Comparison of ENCODE assay signal across 17 cellular contexts in the genomic region with DNA sequence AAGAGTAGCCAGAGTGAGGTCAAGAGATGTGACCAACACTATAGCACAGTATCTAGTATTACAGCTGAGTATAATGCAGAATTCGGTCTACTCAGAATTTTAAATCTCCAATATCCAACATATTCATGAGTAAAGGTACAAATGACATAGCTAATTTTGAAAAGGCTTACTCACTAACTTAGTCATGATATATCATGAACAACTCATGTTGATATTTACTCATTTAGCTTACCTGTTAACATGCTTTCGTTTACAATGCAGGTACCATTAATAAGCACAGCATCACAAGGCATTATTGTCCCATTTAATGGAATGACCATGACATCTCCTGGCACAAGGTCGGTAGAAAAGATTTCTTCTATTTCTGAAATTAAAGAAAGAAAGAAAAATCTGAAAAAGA. TPM values are rescaled to one million over a fixed set of nuclear protein-coding genes. Genes with fewer than 3 reads are reported as not detected.
DNase-seq lines count a peak whose midpoint lies in the region; ATAC-seq, FAIRE-seq and TF ChIP-seq lines count a peak whose summit lies in the region.
"Had no signal": no experiment of that assay in that cellular context is flagged by ENCODE, and none has a peak within 500 bp of the region (broad histone marks: within the 10 kb centered on the region; RNA-seq: fewer than 3 reads in every experiment).

No MANE protein-coding gene starts in this region.

- TF ChIP-seq POLR2A in H54 (IDR thresholded peaks at IDR 0.05; ENCODE audit: low read depth, low read length) (no peak), GM12878 (IDR thresholded peaks at IDR 0.05; ENCODE audit: low read depth, low read length) (no peak)

- H3K4me2 ChIP-seq in GM12878 (ENCODE audit: control insufficient read depth, insufficient read depth), result no peak overlapping the region

- 91% methylated on average over 3 of the region's 3 CpGs for WGBS in GM12878 (ENCODE audit: insufficient coverage, insufficient replicate concordance, low lambda C conversion rate, missing lambda C conversion rate)

- in situ Hi-C loops in GM12878 (cut with MboI), result no loop called here

- no peaks in the 10 kb centered on the region for H4K20me1 ChIP-seq in GM12878 (ENCODE audit: control insufficient read depth, insufficient read depth)

- H3K9me3 ChIP-seq in GM12878 (replicated peaks; ENCODE audit: control insufficient read depth, insufficient read depth, low read length), result no peaks in the 10 kb centered on the region
- no peaks in the 10 kb centered on the region for H3K9me3 ChIP-seq in A673 (ENCODE audit: low read depth, low read length, poor library complexity, severe bottlenecking)
- H3K9me3 ChIP-seq: BE2C had no signal

- BruUV-seq in GM12878 (replicated peaks; lab: Mats Ljungman, UMichigan) (no TSS peak), A673 (replicated peaks; lab: Mats Ljungman, UMichigan) (no TSS peak)

- no peaks in the 10 kb centered on the region for H3K79me2 ChIP-seq in GM12878 (ENCODE audit: control insufficient read depth, insufficient read depth, low read length)

- no peak for ATAC-seq in GM12878
- peak; percentile 25 for ATAC-seq in foreskin keratinocyte

- peaks cover 8 to 36% of the 10 kb centered on the region in 2 experiments for H3K36me3 ChIP-seq in GM12878 (ENCODE audit: control insufficient read depth in 2 of 2, insufficient read depth in 2 of 2, low read length in 1 of 2)
- peaks cover 73% of the 10 kb centered on the region for H3K36me3 ChIP-seq in A673 (ENCODE audit: insufficient read depth, low read length, poor library complexity, severe bottlenecking)

- TF ChIP-seq EP300 in GM12878 (IDR thresholded peaks at IDR 0.05; ENCODE audit: borderline replicate concordance in 1 of 2, control insufficient read depth in 1 of 2, low read depth in 2 of 2, low read length in 2 of 2), result no peak

- TF ChIP-seq CTCF in GM12878 (IDR thresholded peaks at IDR 0.05 in 2 of 3, conservative IDR thresholded peaks at IDR 0.05 in 1 of 3; ENCODE audit: control insufficient read depth in 2 of 3, extremely low read depth in 1 of 3, insufficient read depth in 1 of 3, low read depth in 3 of 3, low read length in 3 of 3) (no peak), foreskin keratinocyte (conservative IDR thresholded peaks at IDR 0.05) (no peak), A673 (conservative IDR thresholded peaks at IDR 0.05; ENCODE audit: low read depth, low read length) (no peak)

- CTCF ChIA-PET in GM12878 (lab: Yijun Ruan, JAX), result interaction anchor here (0.5 to 1.2 kb wide), 4 partner anchors 19 to 145 kb away, joined by 3 read pairs; no protein-coding TSS in a partner anchor
- CTCF ChIA-PET in A673 (lab: Charles Lee), result no interaction called here

- H3K4me1 ChIP-seq in GM12878 (ENCODE audit: control insufficient read depth, insufficient read depth, low read length) (peaks cover 6% of the 10 kb centered on the region), foreskin keratinocyte (peaks cover 4% of the 10 kb centered on the region), A673 (ENCODE audit: insufficient read depth, low read length, poor library complexity, severe bottlenecking) (no peaks in the 10 kb centered on the region)
- H3K4me1 ChIP-seq: BE2C had no signal

- no peak overlapping the region for H3K4me3 ChIP-seq in GM12878
- no peak overlapping the region for H3K4me3 ChIP-seq in A673 (ENCODE audit: low read depth, low read length, poor library complexity, severe bottlenecking)

- SMC1A ChIA-PET in GM12878 (lab: Charles Lee; ENCODE audit: uncharacterized antibody, unreplicated experiment), result interaction anchor here (1.3 to 2.2 kb wide), 2 partner anchors 8 to 18 kb away, joined by 4 to 5 read pairs; no protein-coding TSS in a partner anchor

- no peak overlapping the region for H3K27ac ChIP-seq in GM12878 (ENCODE audit: control insufficient read depth, insufficient read depth)
- H3K27ac ChIP-seq in foreskin keratinocyte, result no peak overlapping the region
- no peak overlapping the region for H3K27ac ChIP-seq in A673 (ENCODE audit: low read depth, low read length, poor library complexity, severe bottlenecking)

- peak; percentile 23 for DNase-seq in ELR (ENCODE audit: low read depth)
- DNase-seq in H54 (ENCODE audit: insufficient read length, low spot score), result no peak
- no peak for DNase-seq in GM12878 (ENCODE audit: low read depth, low spot score)
- DNase-seq in foreskin keratinocyte, result no peak
- no peak for DNase-seq in A673 (ENCODE audit: low spot score)
- DNase-seq in NCI-H748 (lab: John Stamatoyannopoulos, UW; ENCODE audit: unreplicated experiment), result no peak
- no peak for DNase-seq in NCI-H2227 (lab: John Stamatoyannopoulos, UW; ENCODE audit: unreplicated experiment)
- DNase-seq: ACHN; BE2C; CD4-positive, CD25-positive, alpha-beta regulatory T cell; CD8-positive, alpha-beta memory T cell; DMS 273 treated with DMSO at 0.1 percent for 48 hours; GF-D8; GOT3; H9 had no signal

- TF ChIP-seq RAD21 in GM12878 (IDR thresholded peaks at IDR 0.05; ENCODE audit: insufficient read depth, low read depth, low read length), result no peak

- H3K27me3 ChIP-seq in GM12878 (replicated peaks in 1 of 2; ENCODE audit: control insufficient read depth in 2 of 2, insufficient read depth in 2 of 2, low read length in 1 of 2), result no peaks in the 10 kb centered on the region
- no peaks in the 10 kb centered on the region for H3K27me3 ChIP-seq in foreskin keratinocyte
- H3K27me3 ChIP-seq in A673 (replicated peaks; ENCODE audit: insufficient read depth, low read depth, low read length, poor library complexity), result no peaks in the 10 kb centered on the region
- H3K27me3 ChIP-seq: BE2C had no signal

- POLR2A ChIA-PET in GM12878 (lab: Charles Lee) (no interaction called here), A673 (lab: Charles Lee; ENCODE audit: low non-redundant PET) (no interaction called here)

- no peak overlapping the region for H3K9ac ChIP-seq in GM12878 (ENCODE audit: control insufficient read depth, insufficient read depth, low read length)

- RAD21 ChIA-PET in GM12878 (lab: Charles Lee; ENCODE audit: unreplicated experiment), result no interaction called here

- H2AFZ ChIP-seq in GM12878 (ENCODE audit: control insufficient read depth, low read depth, low read length), result no peak overlapping the region

- FAIRE-seq in H54 (lab: Jason Lieb, UNC) (peak; percentile 87), GM12878 (lab: Jason Lieb, UNC) (peak; percentile 27)

- intact Hi-C loops in GM12878 (cut with micrococcal nuclease; ENCODE audit: unreplicated experiment), result no loop called here
- intact Hi-C loops in A673 (cut with micrococcal nuclease; ENCODE audit: unreplicated experiment), result no loop called here

TF ChIP-seq in GM12878, 131 proteins besides CTCF, POLR2A, EP300 and RAD21 (continues in another document):
- peak; percentile 17 for TF ChIP-seq BCL3 (IDR thresholded peaks at IDR 0.05; ENCODE audit: borderline replicate concordance, insufficient read depth, low read depth, low read length, poor library complexity, severe bottlenecking)
- TF ChIP-seq RFX5 (IDR thresholded peaks at IDR 0.05; ENCODE audit: low read depth, low read length), result no peak

RNA-seq across cellular contexts. Expression of gene ATP13A3, which starts 36.9 kb away (rescaled TPM):
- total RNA-seq in GM12878 (2013; cell fraction: nucleolus; rRNA removed), result 462 and 491 TPM in 2 replicates
- total RNA-seq in GM12878 (2014; rRNA removed), result 91.0 and 126 TPM in 2 replicates
- total RNA-seq in GM12878 (2014; rRNA removed; fragmentation: Illumina TruSeq; extraction: Trizol), result 89.9 and 90.2 TPM in 2 replicates
- total RNA-seq in GM12878 (2021), result 88.4 and 108 TPM in 2 replicates
- 15.6 TPM for polyA plus RNA-seq in GM12878 (2011; ENCODE audit: low read depth)
- 106 and 188 TPM in 2 replicates for polyA plus RNA-seq in GM12878 (2011; rRNA removed)
- polyA plus RNA-seq in GM12878 (2011; cell fraction: cytosol; rRNA removed), result 36.1 and 36.9 TPM in 2 replicates
- polyA plus RNA-seq in GM12878 (2011; cell fraction: nucleus; rRNA removed), result 63.7 and 68.3 TPM in 2 replicates
- 23.8 and 32.6 TPM in 2 replicates for polyA plus RNA-seq in GM12878 (2012)
- polyA plus RNA-seq in GM12878 (2014; fragmentation: Illumina TruSeq; extraction: Trizol), result 75.6 and 83.3 TPM in 2 replicates
- 10 to 100 TPM; 14.0 to 17.7 TPM for polyA plus RNA-seq in GM12878 (2014; fragmentation: Nextera tagmentation; extraction: Ambion mirVana)
- 54.4 and 63.3 TPM in 2 replicates for polyA plus RNA-seq in GM12878 (2014; rRNA removed)
- 10 to 100 TPM; 15.6 to 25.2 TPM for polyA plus RNA-seq in GM12878 (2016; fragmentation: Nextera tagmentation; extraction: Ambion mirVana)
- 165 and 257 TPM in 2 replicates for polyA minus RNA-seq in GM12878 (2011; rRNA and poly(A)+ RNA removed)
- polyA minus RNA-seq in GM12878 (2011; cell fraction: cytosol; rRNA and poly(A)+ RNA removed), result 62.7 and 78.3 TPM in 2 replicates
- polyA minus RNA-seq in GM12878 (2011; cell fraction: nucleus; rRNA and poly(A)+ RNA removed), result 67.8 and 92.3 TPM in 2 replicates
- total RNA-seq in foreskin keratinocyte, result 94.0 and 96.8 TPM in 2 replicates
- 9.8 and 12.0 TPM in 2 replicates for polyA plus RNA-seq in foreskin keratinocyte
- 94.5 and 121 TPM in 2 replicates for total RNA-seq in A673 (2021)

RNA-seq across cellular contexts. Expression of gene GP5, which starts 50.8 kb away (rescaled TPM):
- total RNA-seq in GM12878 (2013; cell fraction: nucleolus; rRNA removed), result 0.25 TPM in 1 of 2 replicates, not detected in the other
- total RNA-seq in GM12878 (2014; rRNA removed), result not detected in 2 replicates
- not detected in 2 replicates for total RNA-seq in GM12878 (2014; rRNA removed; fragmentation: Illumina TruSeq; extraction: Trizol)
- total RNA-seq in GM12878 (2021), result 0.05 TPM in 1 of 2 replicates, not detected in the other
- polyA plus RNA-seq in GM12878 (2011; ENCODE audit: low read depth), result not detected
- polyA plus RNA-seq in GM12878 (2011; rRNA removed), result not detected in 2 replicates
- polyA plus RNA-seq in GM12878 (2011; cell fraction: cytosol; rRNA removed), result 0.03 TPM in 1 of 2 replicates, not detected in the other
- 0.03 and 0.06 TPM in 2 replicates for polyA plus RNA-seq in GM12878 (2011; cell fraction: nucleus; rRNA removed)
- not detected in 2 replicates for polyA plus RNA-seq in GM12878 (2012)
- polyA plus RNA-seq in GM12878 (2014; fragmentation: Illumina TruSeq; extraction: Trizol), result not detected in 2 replicates
- not detected for polyA plus RNA-seq in GM12878 (2014; fragmentation: Nextera tagmentation; extraction: Ambion mirVana)
- 0.06 TPM in 1 of 2 replicates, not detected in the other for polyA plus RNA-seq in GM12878 (2014; rRNA removed)
- not detected for polyA plus RNA-seq in GM12878 (2016; fragmentation: Nextera tagmentation; extraction: Ambion mirVana)
- 0.05 TPM in 1 of 2 replicates, not detected in the other for polyA minus RNA-seq in GM12878 (2011; rRNA and poly(A)+ RNA removed)
- polyA minus RNA-seq in GM12878 (2011; cell fraction: cytosol; rRNA and poly(A)+ RNA removed), result not detected in 2 replicates
- 0.12 and 0.57 TPM in 2 replicates for polyA minus RNA-seq in GM12878 (2011; cell fraction: nucleus; rRNA and poly(A)+ RNA removed)
- total RNA-seq in foreskin keratinocyte, result not detected in 2 replicates
- not detected in 2 replicates for polyA plus RNA-seq in foreskin keratinocyte
- total RNA-seq in A673 (2021), result 0.09 and 0.11 TPM in 2 replicates
- total RNA-seq: Daoy, H9, HT-29 had no signal
